In genomic region chr11:117195208-117195607, GRCh38 we compare ENCODE assay signal across 16 cellular contexts. TPM values are rescaled to one million over a fixed set of nuclear protein-coding genes. Genes with fewer than 3 reads are reported as not detected.
DNase-seq lines count a peak whose midpoint lies in the region; ATAC-seq lines count a peak whose summit lies in the region.
"Had no signal": no experiment of that assay in that cellular context is flagged by ENCODE, and none has a peak within 500 bp of the region (broad histone marks: within the 10 kb centered on the region; RNA-seq: fewer than 3 reads in every experiment).

No MANE protein-coding gene starts in this region.

- peaks cover 12% of the 10 kb centered on the region for H3K36me3 Mint-ChIP-seq in CD4-positive, CD25-positive, alpha-beta regulatory T cell
- H3K36me3 Mint-ChIP-seq in central memory CD8-positive, alpha-beta T cell (ENCODE audit: insufficient read depth), result peaks cover 22% of the 10 kb centered on the region
- H3K36me3 Mint-ChIP-seq in naive thymus-derived CD8-positive, alpha-beta T cell, result peaks cover 0 to 15% (median 3%) of the 10 kb centered on the region in 3 donors

- POLR2A ChIA-PET in naive thymus-derived CD8-positive, alpha-beta T cell (lab: Charles Lee), result interaction anchor here (2.1 kb wide), 1 partner anchor 11 kb away, joined by 6 read pairs; no protein-coding TSS in a partner anchor

- no peak for ATAC-seq in CD4-positive, CD25-positive, alpha-beta regulatory T cell (ENCODE audit: low read depth in 2 of 2)
- no peak for ATAC-seq in central memory CD8-positive, alpha-beta T cell (replicated peaks; ENCODE audit: extremely low read depth, poor library complexity, severe bottlenecking)
- no peak for ATAC-seq in naive thymus-derived CD8-positive, alpha-beta T cell
- ATAC-seq: HCT116, left cardiac atrium had no signal

- H3K4me3 ChIP-seq in BLaER1, result no peak overlapping the region
- H3K4me3 ChIP-seq in CD4-positive, CD25-positive, alpha-beta regulatory T cell (ENCODE audit: low read depth, low read length), result no peak overlapping the region
- H3K4me3 ChIP-seq: coronary artery, sigmoid colon, vagina had no signal

- DNase-seq in CD4-positive, CD25-positive, alpha-beta regulatory T cell, result no peak
- DNase-seq in central memory CD8-positive, alpha-beta T cell (ENCODE audit: low spot score in 2 of 2), result no peak
- DNase-seq in naive thymus-derived CD8-positive, alpha-beta T cell, result no peak
- DNase-seq in stimulated activated CD8-positive, alpha-beta memory T cell treated with anti-CD3 and anti-CD28 coated beads, Interleukin-4, amount 100 ng/mL, for 48 hours, result no peak
- DNase-seq in NCI-H748 (lab: John Stamatoyannopoulos, UW; ENCODE audit: unreplicated experiment) (no peak), SKM-1 (lab: John Stamatoyannopoulos, UW; ENCODE audit: unreplicated experiment) (no peak)
- DNase-seq: foreskin fibroblast; left cardiac atrium; NCI-H1930; RPMI8226; sigmoid colon; stimulated activated CD4-positive, alpha-beta T cell treated with anti-CD3 and anti-CD28 coated beads, Interleukin-1b, Interleukin-23, amount 100 ng/mL, for 48 hours had no signal

- peaks cover 29% of the 10 kb centered on the region for H3K4me1 ChIP-seq in BLaER1
- H3K4me1 ChIP-seq in CD4-positive, CD25-positive, alpha-beta regulatory T cell (ENCODE audit: control insufficient read depth, insufficient read depth, low read length, poor library complexity, severe bottlenecking), result no peaks in the 10 kb centered on the region

- H3K4me3 Mint-ChIP-seq in CD4-positive, CD25-positive, alpha-beta regulatory T cell, result peak overlapping the region in 1 of 4 donors; percentile 38
- no peak overlapping the region for H3K4me3 Mint-ChIP-seq in central memory CD8-positive, alpha-beta T cell
- no peak overlapping the region for H3K4me3 Mint-ChIP-seq in naive thymus-derived CD8-positive, alpha-beta T cell

- peaks cover 0 to 4% (median under 1%) of the 10 kb centered on the region in 4 donors for H3K4me1 Mint-ChIP-seq in CD4-positive, CD25-positive, alpha-beta regulatory T cell
- peaks cover 5% of the 10 kb centered on the region for H3K4me1 Mint-ChIP-seq in central memory CD8-positive, alpha-beta T cell
- peaks cover 0 to 15% (median 9%) of the 10 kb centered on the region in 4 donors for H3K4me1 Mint-ChIP-seq in naive thymus-derived CD8-positive, alpha-beta T cell

- H3K27me3 Mint-ChIP-seq in CD4-positive, CD25-positive, alpha-beta regulatory T cell, result no peaks in the 10 kb centered on the region
- H3K27me3 Mint-ChIP-seq in central memory CD8-positive, alpha-beta T cell, result no peaks in the 10 kb centered on the region
- no peaks in the 10 kb centered on the region for H3K27me3 Mint-ChIP-seq in naive thymus-derived CD8-positive, alpha-beta T cell

- H3K27ac Mint-ChIP-seq in CD4-positive, CD25-positive, alpha-beta regulatory T cell, result peak overlapping the region in 2 of 3 donors; percentile 10 to 81
- peak overlapping the region; percentile 17 for H3K27ac Mint-ChIP-seq in central memory CD8-positive, alpha-beta T cell (ENCODE audit: low read depth)
- H3K27ac Mint-ChIP-seq in naive thymus-derived CD8-positive, alpha-beta T cell, result peak overlapping the region in 9 of 10 donors; percentile 44 to 87 (median 68)

- peak overlapping the region; percentile 42 for H3K4me2 ChIP-seq in BLaER1

- peaks cover 36% of the 10 kb centered on the region; the same call in 1 of the 2 replicates for H3K36me3 ChIP-seq in BLaER1
- no peaks in the 10 kb centered on the region for H3K36me3 ChIP-seq in CD4-positive, CD25-positive, alpha-beta regulatory T cell (ENCODE audit: control insufficient read depth, insufficient read depth, low read length)

- H3K9me3 ChIP-seq in BLaER1, result no peaks in the 10 kb centered on the region
- no peaks in the 10 kb centered on the region for H3K9me3 ChIP-seq in CD4-positive, CD25-positive, alpha-beta regulatory T cell (ENCODE audit: control insufficient read depth in 2 of 2, low read length in 2 of 2)
- H3K9me3 ChIP-seq: sigmoid colon, vagina had no signal

- no peaks in the 10 kb centered on the region for H4K20me1 ChIP-seq in BLaER1

- H3K27me3 ChIP-seq in BLaER1, result no peaks in the 10 kb centered on the region
- H3K27me3 ChIP-seq in CD4-positive, CD25-positive, alpha-beta regulatory T cell (ENCODE audit: control insufficient read depth, insufficient read depth, low read length), result no peaks in the 10 kb centered on the region
- H3K27me3 ChIP-seq: sigmoid colon, vagina had no signal

- no peaks in the 10 kb centered on the region for H3K9me3 Mint-ChIP-seq in CD4-positive, CD25-positive, alpha-beta regulatory T cell
- no peaks in the 10 kb centered on the region for H3K9me3 Mint-ChIP-seq in central memory CD8-positive, alpha-beta T cell
- H3K9me3 Mint-ChIP-seq in naive thymus-derived CD8-positive, alpha-beta T cell, result no peaks in the 10 kb centered on the region

- no peak overlapping the region; the same call in 1 of the 2 replicates for H3K9ac ChIP-seq in BLaER1

- no peak overlapping the region for H3K27ac ChIP-seq in BLaER1
- H3K27ac ChIP-seq in CD4-positive, CD25-positive, alpha-beta regulatory T cell (ENCODE audit: insufficient read depth, low read length, poor library complexity, severe bottlenecking), result no peak overlapping the region
- H3K27ac ChIP-seq: coronary artery, vagina had no signal

RNA-seq across cellular contexts. Expression of gene TAGLN, which starts 4.0 kb away (rescaled TPM):
- total RNA-seq in CD4-positive, CD25-positive, alpha-beta regulatory T cell, result 11.7 TPM
- polyA plus RNA-seq in CD4-positive, CD25-positive, alpha-beta regulatory T cell, result 1 to 10 TPM in 1 of 4 donors, under 1 TPM in 3; 0.25 to 1.3 (median 0.64) TPM
- 10 to 100 TPM; 12.1 to 14.4 TPM for total RNA-seq in naive thymus-derived CD8-positive, alpha-beta T cell
- polyA plus RNA-seq in naive thymus-derived CD8-positive, alpha-beta T cell, result under 1 TPM; 0.13 to 0.51 (median 0.21) TPM

RNA-seq across cellular contexts. Expression of gene SIDT2, which starts 16.7 kb away (rescaled TPM):
- total RNA-seq in CD4-positive, CD25-positive, alpha-beta regulatory T cell, result 129 TPM
- polyA plus RNA-seq in CD4-positive, CD25-positive, alpha-beta regulatory T cell, result 1 to 10 TPM; 2.5 to 5.9 (median 4.6) TPM
- 10 to 100 TPM; 48.0 to 63.0 TPM for total RNA-seq in naive thymus-derived CD8-positive, alpha-beta T cell
- 1 to 10 TPM; 2.3 to 3.1 (median 2.3) TPM for polyA plus RNA-seq in naive thymus-derived CD8-positive, alpha-beta T cell

RNA-seq across cellular contexts. Expression of gene PCSK7, which starts 36.7 kb away (rescaled TPM):
- total RNA-seq in CD4-positive, CD25-positive, alpha-beta regulatory T cell, result 478 TPM
- 10 to 100 TPM; 55.0 to 76.1 (median 63.4) TPM for polyA plus RNA-seq in CD4-positive, CD25-positive, alpha-beta regulatory T cell
- 100 to 1,000 TPM; 277 to 296 TPM for total RNA-seq in naive thymus-derived CD8-positive, alpha-beta T cell
- polyA plus RNA-seq in naive thymus-derived CD8-positive, alpha-beta T cell, result 10 to 100 TPM; 32.6 to 60.6 (median 47.8) TPM

RNA-seq across cellular contexts. Expression of gene RNF214, which starts 37.3 kb away (rescaled TPM):
- 54.6 TPM for total RNA-seq in CD4-positive, CD25-positive, alpha-beta regulatory T cell
- polyA plus RNA-seq in CD4-positive, CD25-positive, alpha-beta regulatory T cell, result 10 to 100 TPM; 51.0 to 69.6 (median 55.7) TPM
- 10 to 100 TPM; 28.8 to 30.3 TPM for total RNA-seq in naive thymus-derived CD8-positive, alpha-beta T cell
- polyA plus RNA-seq in naive thymus-derived CD8-positive, alpha-beta T cell, result 10 to 100 TPM in 1 of 3 donors, 1 to 10 TPM in 2; 7.5 to 11.6 (median 9.3) TPM

RNA-seq across cellular contexts. Expression of gene PAFAH1B2, which starts 51.1 kb away (rescaled TPM):
- total RNA-seq in CD4-positive, CD25-positive, alpha-beta regulatory T cell, result 43.3 TPM
- 10 to 100 TPM; 15.0 to 24.1 (median 16.9) TPM for polyA plus RNA-seq in CD4-positive, CD25-positive, alpha-beta regulatory T cell
- 10 to 100 TPM; 59.2 to 60.5 TPM for total RNA-seq in naive thymus-derived CD8-positive, alpha-beta T cell
- 10 to 100 TPM; 14.4 to 19.5 (median 18.3) TPM for polyA plus RNA-seq in naive thymus-derived CD8-positive, alpha-beta T cell

Comparison
In these comparisons a context has a peak if more than half of its experiments do, and no peak if none do; other contexts are left out.
1. H3K27ac Mint-ChIP-seq: peak in every context shown above with its lines; median percentile 68 in naive thymus-derived CD8-positive, alpha-beta T cell; 46 in CD4-positive, CD25-positive, alpha-beta regulatory T cell; 17 in central memory CD8-positive, alpha-beta T cell.